Comparison of ENCODE assay signal across 19 cellular contexts in the genomic region with DNA sequence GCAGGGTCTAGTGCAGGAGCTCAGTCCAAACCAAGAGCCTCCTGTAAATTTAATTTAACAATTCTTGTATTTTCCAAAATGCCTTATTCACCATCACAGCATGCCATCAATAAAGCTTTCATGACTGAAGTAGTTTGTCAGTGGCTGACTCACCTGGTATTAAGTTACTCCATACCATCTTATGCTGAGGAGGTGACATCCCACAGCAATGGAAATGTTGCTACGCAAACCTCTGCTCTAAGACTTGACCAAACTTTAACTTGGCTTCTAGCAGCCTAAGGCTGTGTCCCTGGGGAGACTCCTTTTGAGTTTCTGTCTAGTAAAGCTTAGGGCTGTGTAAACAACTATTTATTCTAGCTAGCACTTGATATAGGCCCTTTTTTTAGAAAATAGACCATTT.
A peak's percentile ranks its signal among the peaks of the same experiment; 100 is the strongest.
DNase-seq lines count a peak whose midpoint lies in the region; ATAC-seq and TF ChIP-seq lines count a peak whose summit lies in the region.
"Had no signal": no experiment of that assay in that cellular context is flagged by ENCODE, and none has a peak within 500 bp of the region (broad histone marks: within the 10 kb centered on the region; RNA-seq: fewer than 3 reads in every experiment).

No MANE protein-coding gene starts in this region.

- CTCF ChIA-PET in SK-N-SH (lab: Yijun Ruan, JAX), result no interaction called here
- CTCF ChIA-PET in mammary epithelial cell (lab: Charles Lee; ENCODE audit: low non-redundant PET), result no interaction called here

- dilution Hi-C loops in mammary epithelial cell (cut with HindIII; ENCODE audit: low sequenced_read_pairs), result no loop called here

- H2AFZ ChIP-seq in SK-N-SH (ENCODE audit: low read depth) (no peak overlapping the region), mammary epithelial cell (ENCODE audit: low read depth, low read length) (no peak overlapping the region)

- POLR2A ChIA-PET in SK-N-SH (lab: Yijun Ruan, JAX), result no interaction called here

- H3K9ac ChIP-seq in SK-N-SH, result no peak overlapping the region
- H3K9ac ChIP-seq in mammary epithelial cell (ENCODE audit: insufficient read depth, low read length), result no peak overlapping the region

- TF ChIP-seq CTCF in SK-N-SH (IDR thresholded peaks at IDR 0.05) (no peak), mammary epithelial cell (conservative IDR thresholded peaks at IDR 0.05 in 1 of 2, IDR thresholded peaks at IDR 0.05 in 1 of 2; ENCODE audit: extremely low read depth in 1 of 2, insufficient read depth in 1 of 2, low read depth in 1 of 2, low read length in 2 of 2) (no peak)

- H3K27ac ChIP-seq in SK-N-SH (ENCODE audit: low read depth in 2 of 2, low read length in 1 of 2) (no peak overlapping the region), mammary epithelial cell (ENCODE audit: insufficient read depth, low read depth, low read length) (no peak overlapping the region)
- H3K27ac ChIP-seq: C4-2B, WERI-Rb-1 had no signal

- H3K4me3 ChIP-seq in SK-N-SH (ENCODE audit: low read depth in 2 of 2, low read length in 1 of 2), result no peak overlapping the region
- H3K4me3 ChIP-seq in mammary epithelial cell (replicated peaks in 1 of 3; ENCODE audit: insufficient read depth in 1 of 3, low read depth in 2 of 3, low read length in 3 of 3), result no peak overlapping the region

- H3K27me3 ChIP-seq in SK-N-SH (ENCODE audit: insufficient read depth), result no peaks in the 10 kb centered on the region
- H3K27me3 ChIP-seq in mammary epithelial cell (ENCODE audit: insufficient read depth, low read length), result no peaks in the 10 kb centered on the region

- 64% methylated on average over 1 of the region's 1 CpG for WGBS in SK-N-SH (ENCODE audit: low lambda C conversion rate)
- 83% methylated on average over 1 of the region's 1 CpG for WGBS in mammary epithelial cell (ENCODE audit: low coverage, missing lambda C conversion rate)

- DNase-seq in SK-N-SH (no peak), NCI-H69 (lab: John Stamatoyannopoulos, UW) (peak; percentile 76), mammary epithelial cell (peak; percentile 35), stromal cell of bone marrow (ENCODE audit: low read depth) (peak; percentile 36), sciatic nerve (ENCODE audit: low spot score) (no peak), Ammon's horn (ENCODE audit: low spot score) (no peak)
- DNase-seq in stimulated activated naive CD4-positive, alpha-beta T cell treated with Interleukin-2 at 50 U/mL for 16 hours (lab: John Stamatoyannopoulos, UW), result no peak
- DNase-seq: activated CD4-positive, alpha-beta T cell treated with anti-CD3 and anti-CD28 coated beads, Interleukin-2, amount 50 U/mL, for 48 hours; activated gamma-delta T cell treated with Interleukin-2 at 50 U/mL for 16 hours; KBM-7; NCI-H1048; NCI-H345; stimulated activated CD8-positive, alpha-beta memory T cell treated with anti-CD3 and anti-CD28 coated beads, Interleukin-4, amount 100 ng/mL, for 48 hours; T-helper 17 cell; WERI-Rb-1 had no signal

- ATAC-seq in SK-N-SH treated with all-trans-retinoic acid at 6 μM for 48 hours (peak; percentile 40; the same call in 2 of the 3 replicates), sciatic nerve (no peak)
- ATAC-seq: left lobe of liver, Right ventricle myocardium inferior, T-helper 17 cell had no signal

- H3K9me2 ChIP-seq in SK-N-SH, result no peaks in the 10 kb centered on the region

- in situ Hi-C loops in mammary epithelial cell (cut with MboI; ENCODE audit: low sequenced_read_pairs in 2 of 2), result no loop called here

- H3K4me1 ChIP-seq in SK-N-SH (ENCODE audit: control insufficient read depth in 1 of 2, insufficient read depth in 2 of 2, low read depth in 1 of 2, low read length in 1 of 2) (no peaks in the 10 kb centered on the region), mammary epithelial cell (ENCODE audit: insufficient read depth, low read length) (no peaks in the 10 kb centered on the region)

- H3K4me2 ChIP-seq in SK-N-SH (no peak overlapping the region), mammary epithelial cell (ENCODE audit: insufficient read depth, low read depth, low read length) (no peak overlapping the region)

- TF ChIP-seq RAD21 in SK-N-SH (IDR thresholded peaks at IDR 0.05; ENCODE audit: low read length), result no peak

- H3K36me3 ChIP-seq in SK-N-SH (replicated peaks in 1 of 2; ENCODE audit: control insufficient read depth in 1 of 2, insufficient read depth in 2 of 2, low read length in 1 of 2), result no peaks in the 10 kb centered on the region
- H3K36me3 ChIP-seq in mammary epithelial cell (ENCODE audit: insufficient read depth, low read length), result no peaks in the 10 kb centered on the region
- H3K36me3 ChIP-seq: WERI-Rb-1 had no signal

- intact Hi-C loops in mammary epithelial cell (cut with micrococcal nuclease) (no loop called here), sciatic nerve (cut with DNase I) (no loop called here)

- H4K20me1 ChIP-seq in SK-N-SH (ENCODE audit: insufficient read depth) (no peaks in the 10 kb centered on the region), mammary epithelial cell (ENCODE audit: insufficient read depth, low read length) (no peaks in the 10 kb centered on the region)

- no peak for TF ChIP-seq EP300 in SK-N-SH (IDR thresholded peaks at IDR 0.05; ENCODE audit: borderline replicate concordance in 1 of 2, low read depth in 1 of 2, low read length in 1 of 2)

- H3K9me3 ChIP-seq in SK-N-SH (no peaks in the 10 kb centered on the region), mammary epithelial cell (replicated peaks; ENCODE audit: insufficient read depth, low read length) (no peaks in the 10 kb centered on the region)

- no peaks in the 10 kb centered on the region for H3K79me2 ChIP-seq in SK-N-SH (ENCODE audit: insufficient read depth)
- H3K79me2 ChIP-seq in mammary epithelial cell (ENCODE audit: insufficient read depth, low read length), result no peaks in the 10 kb centered on the region

- no TSS peak for BruUV-seq in mammary epithelial cell (replicated peaks; lab: Mats Ljungman, UMichigan)

- H3F3A ChIP-seq in SK-N-SH (replicated peaks; ENCODE audit: insufficient read depth), result no peaks in the 10 kb centered on the region

TF ChIP-seq in SK-N-SH treated with all-trans-retinoic acid at 6 μM for 48 hours, 23 proteins besides CTCF, POLR2A, EP300 and RAD21:
- TF ChIP-seq RARB (CRISPR knock-in tag; IDR thresholded peaks at IDR 0.05) (no peak), OSR1 (CRISPR knock-in tag; IDR thresholded peaks at IDR 0.05) (no peak), PPARA (CRISPR knock-in tag; IDR thresholded peaks at IDR 0.05; ENCODE audit: borderline replicate concordance) (no peak), TOX (CRISPR knock-in tag; IDR thresholded peaks at IDR 0.05; ENCODE audit: borderline replicate concordance) (no peak), ISL1 (CRISPR knock-in tag; IDR thresholded peaks at IDR 0.05) (no peak), ZFP3 (CRISPR knock-in tag; IDR thresholded peaks at IDR 0.05) (no peak), ESRRG (CRISPR knock-in tag; IDR thresholded peaks at IDR 0.05) (no peak), GLIS3 (CRISPR knock-in tag; IDR thresholded peaks at IDR 0.05) (no peak)

TF ChIP-seq in SK-N-SH, 30 proteins besides CTCF, POLR2A, EP300 and RAD21 (continues in another document):
- no peak for TF ChIP-seq GABPA (IDR thresholded peaks at IDR 0.05; ENCODE audit: low read depth)
- no peak for TF ChIP-seq NRF1 (IDR thresholded peaks at IDR 0.05; ENCODE audit: low read depth, low read length)
- TF ChIP-seq RCOR1 (IDR thresholded peaks at IDR 0.05; ENCODE audit: low read length), result no peak
- no peak for TF ChIP-seq REST (IDR thresholded peaks at IDR 0.05; ENCODE audit: low read depth, low read length)
- TF ChIP-seq TAF1 (IDR thresholded peaks at IDR 0.05; ENCODE audit: borderline replicate concordance, low read depth, low read length), result no peak
- TF ChIP-seq RFX5 (IDR thresholded peaks at IDR 0.05; ENCODE audit: low read length), result no peak
- TF ChIP-seq, protein P1, sequence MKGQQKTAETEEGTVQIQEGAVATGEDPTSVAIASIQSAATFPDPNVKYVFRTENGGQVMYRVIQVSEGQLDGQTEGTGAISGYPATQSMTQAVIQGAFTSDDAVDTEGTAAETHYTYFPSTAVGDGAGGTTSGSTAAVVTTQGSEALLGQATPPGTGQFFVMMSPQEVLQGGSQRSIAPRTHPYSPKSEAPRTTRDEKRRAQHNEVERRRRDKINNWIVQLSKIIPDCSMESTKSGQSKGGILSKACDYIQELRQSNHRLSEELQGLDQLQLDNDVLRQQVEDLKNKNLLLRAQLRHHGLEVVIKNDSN (IDR thresholded peaks at IDR 0.05; ENCODE audit: borderline replicate concordance, low read depth), result no peak
- TF ChIP-seq SMC3 (IDR thresholded peaks at IDR 0.05; ENCODE audit: low read depth, low read length), result no peak
- no peak for TF ChIP-seq USF2 (IDR thresholded peaks at IDR 0.05; ENCODE audit: borderline replicate concordance, low read depth, low read length)
- no peak for TF ChIP-seq ELF1 (IDR thresholded peaks at IDR 0.05)

Comparison
In these comparisons a context has a peak if more than half of its experiments do, and no peak if none do; other contexts are left out.
1. DNase-seq: peak in NCI-H69 (single experiment), mammary epithelial cell (single experiment) and stromal cell of bone marrow (single experiment); none in SK-N-SH (single experiment), stimulated activated naive CD4-positive, alpha-beta T cell treated with Interleukin-2 at 50 U/mL for 16 hours (single experiment), sciatic nerve (single experiment) and Ammon's horn (single experiment).